8 cellular contexts compared by ENCODE assay signal in genomic region chr14:74257988-74258704, GRCh38. TPM values are rescaled to one million over a fixed set of nuclear protein-coding genes. Genes with fewer than 3 reads are reported as not detected.
DNase-seq lines count a peak whose midpoint lies in the region; ATAC-seq and TF ChIP-seq lines count a peak whose summit lies in the region.

No MANE protein-coding gene starts in this region.

- H3K36me3 ChIP-seq in CD8-positive, alpha-beta memory T cell (ENCODE audit: insufficient read depth, low read length), result no peaks in the 10 kb centered on the region
- no peaks in the 10 kb centered on the region for H3K36me3 ChIP-seq in OCI-LY7 (ENCODE audit: insufficient read depth, low read length)

- H3K4me3 Mint-ChIP-seq in CD8-positive, alpha-beta memory T cell, result peak overlapping the region; percentile 70 to 86 (median 83)

- H3K9me3 Mint-ChIP-seq in CD8-positive, alpha-beta memory T cell, result no peaks in the 10 kb centered on the region

- CTCF ChIA-PET in CD8-positive, alpha-beta memory T cell (lab: Charles Lee), result interaction anchor here (0.6 to 2.9 kb wide), 8 partner anchors 10 to 145 kb away, joined by 3 to 23 read pairs (median 4); no protein-coding TSS in a partner anchor
- CTCF ChIA-PET in OCI-LY7 (lab: Charles Lee; ENCODE audit: unreplicated experiment), result interaction anchor here (0.5 to 0.6 kb wide), 4 partner anchors 20 to 1088 kb away, joined by 3 to 4 read pairs (median 3); no protein-coding TSS in a partner anchor

- TF ChIP-seq CTCF in OCI-LY7 (conservative IDR thresholded peaks at IDR 0.05; ENCODE audit: low read length) (no peak), epithelial cell of proximal tubule (conservative IDR thresholded peaks at IDR 0.05; ENCODE audit: low read depth, low read length) (no peak), omental fat pad (IDR thresholded peaks at IDR 0.05) (no peak)

- peak; percentile 21 for ATAC-seq in omental fat pad (ENCODE audit: low FRiP score)

- peak overlapping the region in 2 of 8 donors; percentile 15 to 64 for H3K27ac Mint-ChIP-seq in CD8-positive, alpha-beta memory T cell

- peaks cover 3 to 4% of the 10 kb centered on the region in 2 donors for H3K27me3 Mint-ChIP-seq in CD8-positive, alpha-beta memory T cell

- no peaks in the 10 kb centered on the region for H3K9me2 ChIP-seq in OCI-LY7 (ENCODE audit: insufficient read depth, low read length)

- peak overlapping the region; percentile 59 for H3K4me3 ChIP-seq in CD8-positive, alpha-beta memory T cell (ENCODE audit: low read length)
- peak overlapping the region; percentile 65 for H3K4me3 ChIP-seq in OCI-LY7 (ENCODE audit: low read depth, low read length, poor library complexity, severe bottlenecking)
- H3K4me3 ChIP-seq in epithelial cell of proximal tubule (ENCODE audit: low read depth, low read length), result peak overlapping the region; percentile 66

- peak overlapping the region; percentile 68 for H2AFZ ChIP-seq in OCI-LY7 (ENCODE audit: low read length)

- no peaks in the 10 kb centered on the region for H3K36me3 Mint-ChIP-seq in CD8-positive, alpha-beta memory T cell

- no peaks in the 10 kb centered on the region for H3K9me3 ChIP-seq in CD8-positive, alpha-beta memory T cell (ENCODE audit: low read length)
- H3K9me3 ChIP-seq in OCI-LY7 (ENCODE audit: low read length), result no peaks in the 10 kb centered on the region

- BruUV-seq in OCI-LY7 (replicated peaks; lab: Mats Ljungman, UMichigan), result no TSS peak

- peaks cover 8% of the 10 kb centered on the region for H3K27me3 ChIP-seq in CD8-positive, alpha-beta memory T cell (ENCODE audit: insufficient read depth, low read length, poor library complexity, severe bottlenecking)

- POLR2A ChIA-PET in CD8-positive, alpha-beta memory T cell (lab: Charles Lee), result interaction anchor here (0.6 kb wide), 1 partner anchor 19 kb away, joined by 4 read pairs; the partner anchor contains the start of gene VSX2
- POLR2A ChIA-PET in OCI-LY7 (lab: Charles Lee), result interaction anchor here (0.7 kb wide), 1 partner anchor 117 kb away, joined by 3 read pairs; no protein-coding TSS in a partner anchor

- no peak overlapping the region for H3K27ac ChIP-seq in CD8-positive, alpha-beta memory T cell (ENCODE audit: low read depth, low read length)
- H3K27ac ChIP-seq in OCI-LY7 (ENCODE audit: low read depth, low read length, poor library complexity, severe bottlenecking), result no peak overlapping the region

- intact Hi-C loops in OCI-LY7 (cut with micrococcal nuclease; ENCODE audit: unreplicated experiment), result no loop called here

- no peak for DNase-seq in CD8-positive, alpha-beta memory T cell
- DNase-seq in OCI-LY7 (ENCODE audit: low spot score) (no peak), epithelial cell of proximal tubule (ENCODE audit: low read depth) (no peak), omental fat pad (ENCODE audit: low spot score) (no peak), HPDE6-E6E7 (ENCODE audit: extremely low spot score) (no peak), NCI-H187 (lab: John Stamatoyannopoulos, UW) (no peak), A172 (ENCODE audit: low spot score) (no peak), GOT3 (lab: John Stamatoyannopoulos, UW) (no peak)

- peak overlapping the region; percentile 82 for H3K4me2 ChIP-seq in OCI-LY7 (ENCODE audit: low read length)

- peaks cover 5% of the 10 kb centered on the region for H3K4me1 ChIP-seq in CD8-positive, alpha-beta memory T cell (ENCODE audit: insufficient read depth, low read length)
- peaks cover 10% of the 10 kb centered on the region for H3K4me1 ChIP-seq in OCI-LY7 (ENCODE audit: insufficient read depth, low read length, poor library complexity, severe bottlenecking)

- H3K4me1 Mint-ChIP-seq in CD8-positive, alpha-beta memory T cell, result peaks cover 4 to 7% (median 5%) of the 10 kb centered on the region in 3 donors

- H3K79me2 ChIP-seq in OCI-LY7 (ENCODE audit: insufficient read depth, low read depth, low read length), result no peaks in the 10 kb centered on the region

- H4K20me1 ChIP-seq in OCI-LY7 (ENCODE audit: insufficient read depth, low read length), result no peaks in the 10 kb centered on the region; the same call in 1 of the 2 replicates

RNA-seq across cellular contexts. Expression of gene VSX2, which starts 18.9 kb away (rescaled TPM):
- not detected for total RNA-seq in CD8-positive, alpha-beta memory T cell
- not detected for polyA plus RNA-seq in CD8-positive, alpha-beta memory T cell
- total RNA-seq in OCI-LY7 (2014; rRNA removed; shearing (Covaris generic)), result not detected in 2 replicates
- total RNA-seq in OCI-LY7 (2022) (not detected in 2 replicates), epithelial cell of proximal tubule (not detected in 2 replicates), omental fat pad (not detected)
- not detected in 2 replicates for total RNA-seq in A172 (2014; rRNA removed; shearing (Covaris generic))

RNA-seq across cellular contexts. Expression of gene ABCD4, which starts 44.6 kb away (rescaled TPM):
- total RNA-seq in CD8-positive, alpha-beta memory T cell, result 10 to 100 TPM; 38.2 to 40.5 TPM
- polyA plus RNA-seq in CD8-positive, alpha-beta memory T cell, result 25.0 TPM
- total RNA-seq in OCI-LY7 (2014; rRNA removed; shearing (Covaris generic)), result 39.3 and 46.6 TPM in 2 replicates
- 74.7 and 80.5 TPM in 2 replicates for total RNA-seq in OCI-LY7 (2022)
- total RNA-seq in epithelial cell of proximal tubule, result 36.8 and 65.3 TPM in 2 replicates
- total RNA-seq in omental fat pad, result 10 to 100 TPM; 28.2 to 62.1 (median 48.3) TPM
- total RNA-seq in A172 (2014; rRNA removed; shearing (Covaris generic)), result 13.1 and 15.8 TPM in 2 replicates
